17 cellular contexts compared by ENCODE assay signal in genomic region chr11:128235446-128235845, GRCh38.
DNase-seq lines count a peak whose midpoint lies in the region; ATAC-seq and TF ChIP-seq lines count a peak whose summit lies in the region.
"Had no signal": no experiment of that assay in that cellular context is flagged by ENCODE, and none has a peak within 500 bp of the region (broad histone marks: within the 10 kb centered on the region; RNA-seq: fewer than 3 reads in every experiment).

No MANE protein-coding gene starts in this region.

- no peaks in the 10 kb centered on the region for H3K27me3 ChIP-seq in left ventricle myocardium inferior (ENCODE audit: low read depth)
- no peaks in the 10 kb centered on the region for H3K27me3 ChIP-seq in heart right ventricle
- no peaks in the 10 kb centered on the region for H3K27me3 ChIP-seq in gastroesophageal sphincter
- H3K27me3 ChIP-seq: brain microvascular endothelial cell, gastrocnemius medialis, suprapubic skin had no signal

- DNase-seq in left ventricle myocardium inferior (no peak), heart right ventricle (no peak), NCI-H82 (lab: John Stamatoyannopoulos, UW) (peak; percentile 52), type B pancreatic cell (ENCODE audit: extremely low spot score, unreplicated experiment) (no peak), kidney tubule cell (ENCODE audit: low spot score) (no peak), HCEC 1CT (no peak)
- DNase-seq: activated CD8-positive, alpha-beta T cell treated with anti-CD3 and anti-CD28 coated beads for 36 hours; brain microvascular endothelial cell; effector memory CD8-positive, alpha-beta T cell; gastrocnemius medialis; H9; NCI-H1694 treated with DMSO at 0.1 percent for 48 hours had no signal

- ATAC-seq in heart right ventricle: no peak
- ATAC-seq in gastroesophageal sphincter: no peak
- no peak for ATAC-seq in HG02759 (IDR thresholded peaks at IDR 0.05; ENCODE audit: unreplicated experiment)
- ATAC-seq: activated CD8-positive, alpha-beta T cell treated with anti-CD3 and anti-CD28 coated beads for 36 hours; effector memory CD8-positive, alpha-beta T cell; gastrocnemius medialis; K562 had no signal

- H3K27ac Mint-ChIP-seq in type B pancreatic cell: peak overlapping the region; percentile 58
- H3K27ac Mint-ChIP-seq: activated CD8-positive, alpha-beta T cell treated with anti-CD3 and anti-CD28 coated beads for 36 hours; effector memory CD8-positive, alpha-beta T cell; progenitor cell of endocrine pancreas had no signal

- WGBS in heart right ventricle, 2 donors: 66 to 67% methylated on average over 4 of the region's 4 CpGs
- 20 to 38% methylated on average over 4 of the region's 4 CpGs for WGBS in gastroesophageal sphincter (ENCODE audit: low coverage in 1 of 2), 2 donors

- TF ChIP-seq EP300 in gastroesophageal sphincter (IDR thresholded peaks at IDR 0.05): no peak

- no peaks in the 10 kb centered on the region for H3K36me3 Mint-ChIP-seq in type B pancreatic cell

- intact Hi-C loops in left ventricle myocardium inferior (cut with micrococcal nuclease) (no loop called here), heart right ventricle (cut with DNase I) (no loop called here)

- H3K36me3 ChIP-seq in left ventricle myocardium inferior (no peaks in the 10 kb centered on the region), heart right ventricle (no peaks in the 10 kb centered on the region), gastroesophageal sphincter (no peaks in the 10 kb centered on the region)
- H3K36me3 ChIP-seq: brain microvascular endothelial cell, gastrocnemius medialis, suprapubic skin had no signal

- H3K27ac ChIP-seq in left ventricle myocardium inferior (replicated peaks): peak overlapping the region; percentile 40
- peak overlapping the region in 3 of 10 donors; percentile 17 to 48 (median 35) for H3K27ac ChIP-seq in heart right ventricle
- peak overlapping the region; percentile 35 to 53 (median 48) for H3K27ac ChIP-seq in gastroesophageal sphincter
- H3K27ac ChIP-seq: brain microvascular endothelial cell, gastrocnemius medialis, suprapubic skin had no signal

- H3K4me3 Mint-ChIP-seq in type B pancreatic cell: no peak overlapping the region
- H3K4me3 Mint-ChIP-seq: activated CD8-positive, alpha-beta T cell treated with anti-CD3 and anti-CD28 coated beads for 36 hours; effector memory CD8-positive, alpha-beta T cell; H9 had no signal

- H3K9me3 ChIP-seq in left ventricle myocardium inferior (replicated peaks) (no peaks in the 10 kb centered on the region), heart right ventricle (no peaks in the 10 kb centered on the region), gastroesophageal sphincter (no peaks in the 10 kb centered on the region)
- H3K9me3 ChIP-seq: gastrocnemius medialis, suprapubic skin had no signal

- peaks cover 29% of the 10 kb centered on the region for H3K4me1 Mint-ChIP-seq in type B pancreatic cell (ENCODE audit: unreplicated experiment)

- H3K4me3 ChIP-seq in left ventricle myocardium inferior: no peak overlapping the region
- H3K4me3 ChIP-seq in heart right ventricle: no peak overlapping the region
- H3K4me3 ChIP-seq in gastroesophageal sphincter: no peak overlapping the region
- H3K4me3 ChIP-seq: gastrocnemius medialis, K562, suprapubic skin had no signal

- no peak for TF ChIP-seq POLR2A in gastroesophageal sphincter (IDR thresholded peaks at IDR 0.05)

- H3K9me3 Mint-ChIP-seq in type B pancreatic cell: peaks cover 5% of the 10 kb centered on the region
- H3K9me3 Mint-ChIP-seq: effector memory CD8-positive, alpha-beta T cell; H9 had no signal

- H3K4me1 ChIP-seq in left ventricle myocardium inferior: peaks cover 7% of the 10 kb centered on the region
- peaks cover 0 to 12% (median 0%) of the 10 kb centered on the region in 9 donors for H3K4me1 ChIP-seq in heart right ventricle
- H3K4me1 ChIP-seq in gastroesophageal sphincter: peaks cover 4 to 26% (median 4%) of the 10 kb centered on the region in 3 donors
- H3K4me1 ChIP-seq: gastrocnemius medialis had no signal

- no peaks in the 10 kb centered on the region for H3K27me3 Mint-ChIP-seq in type B pancreatic cell
- H3K27me3 Mint-ChIP-seq: activated CD8-positive, alpha-beta T cell treated with anti-CD3 and anti-CD28 coated beads for 36 hours; effector memory CD8-positive, alpha-beta T cell; progenitor cell of endocrine pancreas had no signal

- TF ChIP-seq CTCF in left ventricle myocardium inferior (IDR thresholded peaks at IDR 0.05; ENCODE audit: borderline replicate concordance) (no peak), heart right ventricle (IDR thresholded peaks at IDR 0.05) (no peak), gastroesophageal sphincter (IDR thresholded peaks at IDR 0.05) (no peak), type B pancreatic cell (conservative IDR thresholded peaks at IDR 0.05) (no peak)
